In the genomic region with DNA sequence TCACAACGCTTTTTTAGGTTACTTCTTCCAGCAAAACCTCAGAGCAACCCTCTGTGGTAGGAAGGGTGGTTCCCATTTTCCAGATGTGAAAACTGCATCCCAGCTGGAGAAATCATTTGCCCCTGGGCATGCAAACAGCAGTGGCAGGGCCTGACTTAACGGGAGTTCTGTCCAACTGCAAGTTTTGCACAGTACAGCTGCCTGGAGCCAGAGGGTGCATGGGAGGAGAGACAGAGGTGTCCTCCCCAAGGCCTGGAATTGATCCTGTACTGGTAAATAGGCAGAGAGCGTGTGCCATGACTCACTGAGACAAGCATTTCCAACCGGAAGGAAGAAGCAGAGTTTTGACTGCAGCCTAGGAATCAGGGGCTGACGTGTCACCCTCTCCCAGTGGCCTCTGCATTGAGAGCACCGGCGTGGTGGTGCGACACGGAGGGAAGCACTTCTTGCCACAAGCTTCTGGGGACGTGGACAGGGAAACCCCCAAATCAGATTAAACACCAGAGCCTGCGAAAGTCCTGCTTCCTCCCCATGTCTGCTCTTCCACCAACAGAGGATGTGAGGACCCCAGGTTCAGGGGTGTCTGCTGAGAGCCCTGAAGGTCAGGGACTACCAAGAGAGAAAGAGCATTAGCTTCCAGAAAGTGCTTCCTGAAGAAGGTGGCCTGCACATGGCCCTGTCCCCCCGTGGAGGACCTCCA, we compare ENCODE assay signal across 1 cellular context.
TF ChIP-seq lines count a peak whose summit lies in the region.

No MANE protein-coding gene starts in this region.

TF ChIP-seq in HepG2, 621 proteins besides CTCF, POLR2A, EP300 and RAD21 (continued from another document and continues in another):
- TF ChIP-seq, protein P1, sequence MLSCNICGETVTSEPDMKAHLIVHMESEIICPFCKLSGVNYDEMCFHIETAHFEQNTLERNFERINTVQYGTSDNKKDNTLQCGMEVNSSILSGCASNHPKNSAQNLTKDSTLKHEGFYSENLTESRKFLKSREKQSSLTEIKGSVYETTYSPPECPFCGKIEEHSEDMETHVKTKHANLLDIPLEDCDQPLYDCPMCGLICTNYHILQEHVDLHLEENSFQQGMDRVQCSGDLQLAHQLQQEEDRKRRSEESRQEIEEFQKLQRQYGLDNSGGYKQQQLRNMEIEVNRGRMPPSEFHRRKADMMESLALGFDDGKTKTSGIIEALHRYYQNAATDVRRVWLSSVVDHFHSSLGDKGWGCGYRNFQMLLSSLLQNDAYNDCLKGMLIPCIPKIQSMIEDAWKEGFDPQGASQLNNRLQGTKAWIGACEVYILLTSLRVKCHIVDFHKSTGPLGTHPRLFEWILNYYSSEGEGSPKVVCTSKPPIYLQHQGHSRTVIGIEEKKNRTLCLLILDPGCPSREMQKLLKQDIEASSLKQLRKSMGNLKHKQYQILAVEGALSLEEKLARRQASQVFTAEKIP (CRISPR knock-in tag; IDR thresholded peaks at IDR 0.05; ENCODE audit: borderline replicate concordance) = no peak
- TF ChIP-seq CREM (IDR thresholded peaks at IDR 0.05) (peak; percentile 18; the same call in 1 of the 2 replicates), CREM (CRISPR knock-in tag; IDR thresholded peaks at IDR 0.05) (no peak), XRCC5 (optimal IDR thresholded peaks at IDR 0.05; ENCODE audit: low read length) (no peak), ZKSCAN1 (IDR thresholded peaks at IDR 0.05; ENCODE audit: low read length) (no peak), SALL1 (CRISPR knock-in tag; IDR thresholded peaks at IDR 0.05) (peak; percentile 53; the same call in 1 of the 2 replicates), ZNF101 (CRISPR knock-in tag; IDR thresholded peaks at IDR 0.05; ENCODE audit: borderline replicate concordance, low read depth) (no peak), NR2F6 (IDR thresholded peaks at IDR 0.05) (no peak), NR2F6 (CRISPR knock-in tag; IDR thresholded peaks at IDR 0.05) (peak; percentile 57; the same call in 1 of the 2 replicates), SNAPC2 (CRISPR knock-in tag; IDR thresholded peaks at IDR 0.05) (no peak), XBP1 (CRISPR knock-in tag; IDR thresholded peaks at IDR 0.05) (no peak), FOXO1 (CRISPR knock-in tag; IDR thresholded peaks at IDR 0.05) (peak; percentile 53; the same call in 1 of the 2 replicates), RFX3 (CRISPR knock-in tag; IDR thresholded peaks at IDR 0.05) (no peak), NFYC (CRISPR knock-in tag; IDR thresholded peaks at IDR 0.05) (no peak), FOXJ3 (CRISPR knock-in tag; IDR thresholded peaks at IDR 0.05; ENCODE audit: borderline replicate concordance) (no peak), NCOA5 (CRISPR knock-in tag; IDR thresholded peaks at IDR 0.05) (no peak), ZFP36 (IDR thresholded peaks at IDR 0.05; ENCODE audit: borderline replicate concordance, low read depth, low read length, partially characterized antibody) (no peak), ZNF549 (CRISPR knock-in tag; IDR thresholded peaks at IDR 0.05) (no peak), ZNF552 (CRISPR knock-in tag; IDR thresholded peaks at IDR 0.05; ENCODE audit: borderline replicate concordance) (no peak), ZNF724P (CRISPR knock-in tag; IDR thresholded peaks at IDR 0.05; ENCODE audit: borderline replicate concordance) (no peak), DNMT3B (CRISPR knock-in tag; conservative IDR thresholded peaks at IDR 0.05) (no peak), SOX13 (IDR thresholded peaks at IDR 0.05) (no peak), SOX13 (CRISPR knock-in tag; conservative IDR thresholded peaks at IDR 0.05 in 1 of 2, IDR thresholded peaks at IDR 0.05 in 1 of 2) (no peak; a peak in 1 of 4 replicates), SNAI1 (CRISPR knock-in tag; IDR thresholded peaks at IDR 0.05; ENCODE audit: borderline replicate concordance) (no peak), RBM39 (IDR thresholded peaks at IDR 0.05; ENCODE audit: low read depth, low read length, poor library complexity, severe bottlenecking) (no peak), CHD2 (IDR thresholded peaks at IDR 0.05; ENCODE audit: low read depth, low read length) (no peak), JUNB (CRISPR knock-in tag; IDR thresholded peaks at IDR 0.05; ENCODE audit: borderline replicate concordance) (no peak), ZNF34 (CRISPR knock-in tag; IDR thresholded peaks at IDR 0.05; ENCODE audit: borderline replicate concordance) (no peak)
- TF ChIP-seq, protein P2, sequence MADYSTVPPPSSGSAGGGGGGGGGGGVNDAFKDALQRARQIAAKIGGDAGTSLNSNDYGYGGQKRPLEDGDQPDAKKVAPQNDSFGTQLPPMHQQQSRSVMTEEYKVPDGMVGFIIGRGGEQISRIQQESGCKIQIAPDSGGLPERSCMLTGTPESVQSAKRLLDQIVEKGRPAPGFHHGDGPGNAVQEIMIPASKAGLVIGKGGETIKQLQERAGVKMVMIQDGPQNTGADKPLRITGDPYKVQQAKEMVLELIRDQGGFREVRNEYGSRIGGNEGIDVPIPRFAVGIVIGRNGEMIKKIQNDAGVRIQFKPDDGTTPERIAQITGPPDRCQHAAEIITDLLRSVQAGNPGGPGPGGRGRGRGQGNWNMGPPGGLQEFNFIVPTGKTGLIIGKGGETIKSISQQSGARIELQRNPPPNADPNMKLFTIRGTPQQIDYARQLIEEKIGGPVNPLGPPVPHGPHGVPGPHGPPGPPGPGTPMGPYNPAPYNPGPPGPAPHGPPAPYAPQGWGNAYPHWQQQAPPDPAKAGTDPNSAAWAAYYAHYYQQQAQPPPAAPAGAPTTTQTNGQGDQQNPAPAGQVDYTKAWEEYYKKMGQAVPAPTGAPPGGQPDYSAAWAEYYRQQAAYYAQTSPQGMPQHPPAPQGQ (CRISPR knock-in tag; IDR thresholded peaks at IDR 0.05; ENCODE audit: borderline replicate concordance) = no peak
- TF ChIP-seq, protein P3, sequence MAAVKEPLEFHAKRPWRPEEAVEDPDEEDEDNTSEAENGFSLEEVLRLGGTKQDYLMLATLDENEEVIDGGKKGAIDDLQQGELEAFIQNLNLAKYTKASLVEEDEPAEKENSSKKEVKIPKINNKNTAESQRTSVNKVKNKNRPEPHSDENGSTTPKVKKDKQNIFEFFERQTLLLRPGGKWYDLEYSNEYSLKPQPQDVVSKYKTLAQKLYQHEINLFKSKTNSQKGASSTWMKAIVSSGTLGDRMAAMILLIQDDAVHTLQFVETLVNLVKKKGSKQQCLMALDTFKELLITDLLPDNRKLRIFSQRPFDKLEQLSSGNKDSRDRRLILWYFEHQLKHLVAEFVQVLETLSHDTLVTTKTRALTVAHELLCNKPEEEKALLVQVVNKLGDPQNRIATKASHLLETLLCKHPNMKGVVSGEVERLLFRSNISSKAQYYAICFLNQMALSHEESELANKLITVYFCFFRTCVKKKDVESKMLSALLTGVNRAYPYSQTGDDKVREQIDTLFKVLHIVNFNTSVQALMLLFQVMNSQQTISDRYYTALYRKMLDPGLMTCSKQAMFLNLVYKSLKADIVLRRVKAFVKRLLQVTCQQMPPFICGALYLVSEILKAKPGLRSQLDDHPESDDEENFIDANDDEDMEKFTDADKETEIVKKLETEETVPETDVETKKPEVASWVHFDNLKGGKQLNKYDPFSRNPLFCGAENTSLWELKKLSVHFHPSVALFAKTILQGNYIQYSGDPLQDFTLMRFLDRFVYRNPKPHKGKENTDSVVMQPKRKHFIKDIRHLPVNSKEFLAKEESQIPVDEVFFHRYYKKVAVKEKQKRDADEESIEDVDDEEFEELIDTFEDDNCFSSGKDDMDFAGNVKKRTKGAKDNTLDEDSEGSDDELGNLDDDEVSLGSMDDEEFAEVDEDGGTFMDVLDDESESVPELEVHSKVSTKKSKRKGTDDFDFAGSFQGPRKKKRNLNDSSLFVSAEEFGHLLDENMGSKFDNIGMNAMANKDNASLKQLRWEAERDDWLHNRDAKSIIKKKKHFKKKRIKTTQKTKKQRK (IDR thresholded peaks at IDR 0.05; ENCODE audit: low read length) = no peak
- TF ChIP-seq, protein P4, sequence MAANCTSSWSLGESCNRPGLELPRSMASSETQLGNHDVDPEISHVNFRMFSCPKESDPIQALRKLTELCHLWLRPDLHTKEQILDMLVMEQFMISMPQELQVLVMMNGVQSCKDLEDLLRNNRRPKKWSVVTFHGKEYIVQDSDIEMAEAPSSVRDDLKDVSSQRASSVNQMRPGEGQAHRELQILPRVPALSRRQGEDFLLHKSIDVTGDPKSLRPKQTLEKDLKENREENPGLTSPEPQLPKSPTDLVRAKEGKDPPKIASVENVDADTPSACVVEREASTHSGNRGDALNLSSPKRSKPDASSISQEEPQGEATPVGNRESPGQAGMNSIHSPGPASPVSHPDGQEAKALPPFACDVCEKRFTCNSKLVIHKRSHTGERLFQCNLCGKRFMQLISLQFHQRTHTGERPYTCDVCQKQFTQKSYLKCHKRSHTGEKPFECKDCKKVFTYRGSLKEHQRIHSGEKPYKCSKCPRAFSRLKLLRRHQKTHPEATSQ (CRISPR knock-in tag; IDR thresholded peaks at IDR 0.05; ENCODE audit: borderline replicate concordance) = no peak
- TF ChIP-seq, protein P5, sequence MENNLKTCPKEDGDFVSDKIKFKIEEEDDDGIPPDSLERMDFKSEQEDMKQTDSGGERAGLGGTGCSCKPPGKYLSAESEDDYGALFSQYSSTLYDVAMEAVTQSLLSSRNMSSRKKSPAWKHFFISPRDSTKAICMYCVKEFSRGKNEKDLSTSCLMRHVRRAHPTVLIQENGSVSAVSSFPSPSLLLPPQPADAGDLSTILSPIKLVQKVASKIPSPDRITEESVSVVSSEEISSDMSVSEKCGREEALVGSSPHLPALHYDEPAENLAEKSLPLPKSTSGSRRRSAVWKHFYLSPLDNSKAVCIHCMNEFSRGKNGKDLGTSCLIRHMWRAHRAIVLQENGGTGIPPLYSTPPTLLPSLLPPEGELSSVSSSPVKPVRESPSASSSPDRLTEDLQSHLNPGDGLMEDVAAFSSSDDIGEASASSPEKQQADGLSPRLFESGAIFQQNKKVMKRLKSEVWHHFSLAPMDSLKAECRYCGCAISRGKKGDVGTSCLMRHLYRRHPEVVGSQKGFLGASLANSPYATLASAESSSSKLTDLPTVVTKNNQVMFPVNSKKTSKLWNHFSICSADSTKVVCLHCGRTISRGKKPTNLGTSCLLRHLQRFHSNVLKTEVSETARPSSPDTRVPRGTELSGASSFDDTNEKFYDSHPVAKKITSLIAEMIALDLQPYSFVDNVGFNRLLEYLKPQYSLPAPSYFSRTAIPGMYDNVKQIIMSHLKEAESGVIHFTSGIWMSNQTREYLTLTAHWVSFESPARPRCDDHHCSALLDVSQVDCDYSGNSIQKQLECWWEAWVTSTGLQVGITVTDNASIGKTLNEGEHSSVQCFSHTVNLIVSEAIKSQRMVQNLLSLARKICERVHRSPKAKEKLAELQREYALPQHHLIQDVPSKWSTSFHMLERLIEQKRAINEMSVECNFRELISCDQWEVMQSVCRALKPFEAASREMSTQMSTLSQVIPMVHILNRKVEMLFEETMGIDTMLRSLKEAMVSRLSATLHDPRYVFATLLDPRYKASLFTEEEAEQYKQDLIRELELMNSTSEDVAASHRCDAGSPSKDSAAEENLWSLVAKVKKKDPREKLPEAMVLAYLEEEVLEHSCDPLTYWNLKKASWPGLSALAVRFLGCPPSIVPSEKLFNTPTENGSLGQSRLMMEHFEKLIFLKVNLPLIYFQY (CRISPR knock-in tag; IDR thresholded peaks at IDR 0.05; ENCODE audit: borderline replicate concordance) = no peak
- TF ChIP-seq, protein P6, sequence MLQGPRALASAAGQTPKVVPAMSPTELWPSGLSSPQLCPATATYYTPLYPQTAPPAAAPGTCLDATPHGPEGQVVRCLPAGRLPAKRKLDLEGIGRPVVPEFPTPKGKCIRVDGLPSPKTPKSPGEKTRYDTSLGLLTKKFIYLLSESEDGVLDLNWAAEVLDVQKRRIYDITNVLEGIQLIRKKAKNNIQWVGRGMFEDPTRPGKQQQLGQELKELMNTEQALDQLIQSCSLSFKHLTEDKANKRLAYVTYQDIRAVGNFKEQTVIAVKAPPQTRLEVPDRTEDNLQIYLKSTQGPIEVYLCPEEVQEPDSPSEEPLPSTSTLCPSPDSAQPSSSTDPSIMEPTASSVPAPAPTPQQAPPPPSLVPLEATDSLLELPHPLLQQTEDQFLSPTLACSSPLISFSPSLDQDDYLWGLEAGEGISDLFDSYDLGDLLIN (CRISPR knock-in tag; IDR thresholded peaks at IDR 0.05; ENCODE audit: borderline replicate concordance) = no peak
- TF ChIP-seq, protein P7, sequence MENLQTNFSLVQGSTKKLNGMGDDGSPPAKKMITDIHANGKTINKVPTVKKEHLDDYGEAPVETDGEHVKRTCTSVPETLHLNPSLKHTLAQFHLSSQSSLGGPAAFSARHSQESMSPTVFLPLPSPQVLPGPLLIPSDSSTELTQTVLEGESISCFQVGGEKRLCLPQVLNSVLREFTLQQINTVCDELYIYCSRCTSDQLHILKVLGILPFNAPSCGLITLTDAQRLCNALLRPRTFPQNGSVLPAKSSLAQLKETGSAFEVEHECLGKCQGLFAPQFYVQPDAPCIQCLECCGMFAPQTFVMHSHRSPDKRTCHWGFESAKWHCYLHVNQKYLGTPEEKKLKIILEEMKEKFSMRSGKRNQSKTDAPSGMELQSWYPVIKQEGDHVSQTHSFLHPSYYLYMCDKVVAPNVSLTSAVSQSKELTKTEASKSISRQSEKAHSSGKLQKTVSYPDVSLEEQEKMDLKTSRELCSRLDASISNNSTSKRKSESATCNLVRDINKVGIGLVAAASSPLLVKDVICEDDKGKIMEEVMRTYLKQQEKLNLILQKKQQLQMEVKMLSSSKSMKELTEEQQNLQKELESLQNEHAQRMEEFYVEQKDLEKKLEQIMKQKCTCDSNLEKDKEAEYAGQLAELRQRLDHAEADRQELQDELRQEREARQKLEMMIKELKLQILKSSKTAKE (CRISPR knock-in tag; IDR thresholded peaks at IDR 0.05; ENCODE audit: borderline replicate concordance) = no peak
- TF ChIP-seq, protein P8, sequence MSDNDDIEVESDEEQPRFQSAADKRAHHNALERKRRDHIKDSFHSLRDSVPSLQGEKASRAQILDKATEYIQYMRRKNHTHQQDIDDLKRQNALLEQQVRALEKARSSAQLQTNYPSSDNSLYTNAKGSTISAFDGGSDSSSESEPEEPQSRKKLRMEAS (IDR thresholded peaks at IDR 0.05) = peak; percentile 59; the same call in 1 of the 2 replicates
